25 cellular contexts compared by ENCODE assay signal in the genomic region with DNA sequence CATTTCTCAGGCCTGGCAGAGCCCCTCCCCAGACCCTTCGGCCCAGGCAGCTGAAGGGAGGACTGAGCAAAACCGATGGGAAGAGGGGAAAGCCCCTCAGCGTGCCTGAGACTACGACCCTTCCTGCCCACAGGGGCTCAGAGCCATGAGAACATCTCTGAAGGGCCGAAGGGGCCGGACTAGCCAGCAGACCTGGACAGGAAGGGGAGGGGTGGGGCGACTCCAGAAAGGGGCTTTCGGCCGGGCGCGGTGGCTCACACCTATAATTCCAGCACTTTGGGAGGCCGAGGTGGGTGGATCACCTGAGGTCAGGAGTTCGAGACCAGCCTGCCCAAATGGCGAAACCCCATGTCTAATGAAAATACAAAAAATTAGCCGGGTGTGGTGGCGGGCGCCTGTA.
"Had no signal": no experiment of that assay in that cellular context is flagged by ENCODE, and none has a peak within 500 bp of the region (broad histone marks: within the 10 kb centered on the region; RNA-seq: fewer than 3 reads in every experiment).

No MANE protein-coding gene starts in this region.

- H3K27ac ChIP-seq: Peyer's patch, RWPE1 had no signal

- H3K9me3 ChIP-seq: Peyer's patch had no signal

- H3K36me3 ChIP-seq: Peyer's patch had no signal

- FAIRE-seq: astrocyte, K562 had no signal

- DNase-seq: activated CD4-positive, alpha-beta T cell treated with anti-CD3 and anti-CD28 coated beads for 48 hours; activated CD4-positive, alpha-beta T cell treated with anti-CD3 and anti-CD28 coated beads, Interleukin-2, amount 50 U/mL, for 4 hours; activated CD4-positive, CD25-positive, alpha-beta regulatory T cell treated with anti-CD3 and anti-CD28 coated beads, Interleukin-2, amount 50 U/mL, for 72 hours; activated CD8-positive, alpha-beta memory T cell treated with anti-CD3 and anti-CD28 coated beads, Interleukin-2, amount 10 ng/mL, durations not matched to agents 7 days and 5 days; activated effector memory CD4-positive, alpha-beta T cell treated with anti-CD3 and anti-CD28 coated beads, Interleukin-2, amount 50 U/mL, for 16 hours; activated naive CD4-positive, alpha-beta T cell treated with Interleukin-2 at 50 U/mL for 16 hours; activated naive CD8-positive, alpha-beta T cell treated with anti-CD3 and anti-CD28 coated beads, Interleukin-2, amount 50 U/mL, for 24 hours; activated T-cell treated with anti-CD3 and anti-CD28 coated beads, Interleukin-2, amount 50 U/mL, for 4 hours; amniotic stem cell; Karpas-422; MM.1S; NCI-H1105; NCI-H1436; NCI-H187; NCI-H2081; NCI-H510A treated with DMSO at 0.1 percent for 48 hours; NCI-H69; Peyer's patch; SIG-M5; T-helper 17 cell; T-helper 9 cell had no signal

- ATAC-seq: activated CD8-positive, alpha-beta memory T cell treated with anti-CD3 and anti-CD28 coated beads, Interleukin-2, amount 10 ng/mL, durations not matched to agents 7 days and 5 days; activated naive CD8-positive, alpha-beta T cell treated with anti-CD3 and anti-CD28 coated beads, Interleukin-2, amount 50 U/mL, for 24 hours; activated T-cell treated with anti-CD3 and anti-CD28 coated beads, Interleukin-2, amount 50 U/mL, for 4 hours; K562; T-helper 17 cell; WTC11 had no signal

- H3K4me3 ChIP-seq: K562, Peyer's patch had no signal

- H3K27me3 ChIP-seq: Peyer's patch had no signal
